1 cellular context compared by ENCODE assay signal in the genomic region with DNA sequence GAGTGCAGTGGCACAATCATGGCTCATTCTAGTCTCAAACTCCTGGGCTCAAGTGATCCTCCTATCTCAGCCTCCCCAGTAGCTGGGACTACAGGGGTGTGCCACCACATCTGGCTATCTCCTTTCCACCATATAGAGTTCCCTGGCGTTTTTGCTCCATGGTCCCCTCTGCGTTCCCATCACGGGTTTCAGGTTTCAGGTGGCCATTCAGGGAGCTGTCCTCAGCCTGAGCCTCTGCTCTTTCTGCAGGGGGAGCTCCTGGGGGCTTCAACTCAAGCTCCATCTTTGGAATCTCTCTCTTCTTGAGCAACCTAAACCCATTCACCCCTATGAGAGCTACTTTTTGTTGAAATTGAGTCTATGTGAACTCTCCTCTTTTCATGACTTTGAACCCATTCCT.
TF ChIP-seq lines count a peak whose summit lies in the region.

No MANE protein-coding gene starts in this region.

TF ChIP-seq in GM23338, 12 proteins besides CTCF, POLR2A, EP300 and RAD21 (continued from another document):
- TF ChIP-seq, protein P1, sequence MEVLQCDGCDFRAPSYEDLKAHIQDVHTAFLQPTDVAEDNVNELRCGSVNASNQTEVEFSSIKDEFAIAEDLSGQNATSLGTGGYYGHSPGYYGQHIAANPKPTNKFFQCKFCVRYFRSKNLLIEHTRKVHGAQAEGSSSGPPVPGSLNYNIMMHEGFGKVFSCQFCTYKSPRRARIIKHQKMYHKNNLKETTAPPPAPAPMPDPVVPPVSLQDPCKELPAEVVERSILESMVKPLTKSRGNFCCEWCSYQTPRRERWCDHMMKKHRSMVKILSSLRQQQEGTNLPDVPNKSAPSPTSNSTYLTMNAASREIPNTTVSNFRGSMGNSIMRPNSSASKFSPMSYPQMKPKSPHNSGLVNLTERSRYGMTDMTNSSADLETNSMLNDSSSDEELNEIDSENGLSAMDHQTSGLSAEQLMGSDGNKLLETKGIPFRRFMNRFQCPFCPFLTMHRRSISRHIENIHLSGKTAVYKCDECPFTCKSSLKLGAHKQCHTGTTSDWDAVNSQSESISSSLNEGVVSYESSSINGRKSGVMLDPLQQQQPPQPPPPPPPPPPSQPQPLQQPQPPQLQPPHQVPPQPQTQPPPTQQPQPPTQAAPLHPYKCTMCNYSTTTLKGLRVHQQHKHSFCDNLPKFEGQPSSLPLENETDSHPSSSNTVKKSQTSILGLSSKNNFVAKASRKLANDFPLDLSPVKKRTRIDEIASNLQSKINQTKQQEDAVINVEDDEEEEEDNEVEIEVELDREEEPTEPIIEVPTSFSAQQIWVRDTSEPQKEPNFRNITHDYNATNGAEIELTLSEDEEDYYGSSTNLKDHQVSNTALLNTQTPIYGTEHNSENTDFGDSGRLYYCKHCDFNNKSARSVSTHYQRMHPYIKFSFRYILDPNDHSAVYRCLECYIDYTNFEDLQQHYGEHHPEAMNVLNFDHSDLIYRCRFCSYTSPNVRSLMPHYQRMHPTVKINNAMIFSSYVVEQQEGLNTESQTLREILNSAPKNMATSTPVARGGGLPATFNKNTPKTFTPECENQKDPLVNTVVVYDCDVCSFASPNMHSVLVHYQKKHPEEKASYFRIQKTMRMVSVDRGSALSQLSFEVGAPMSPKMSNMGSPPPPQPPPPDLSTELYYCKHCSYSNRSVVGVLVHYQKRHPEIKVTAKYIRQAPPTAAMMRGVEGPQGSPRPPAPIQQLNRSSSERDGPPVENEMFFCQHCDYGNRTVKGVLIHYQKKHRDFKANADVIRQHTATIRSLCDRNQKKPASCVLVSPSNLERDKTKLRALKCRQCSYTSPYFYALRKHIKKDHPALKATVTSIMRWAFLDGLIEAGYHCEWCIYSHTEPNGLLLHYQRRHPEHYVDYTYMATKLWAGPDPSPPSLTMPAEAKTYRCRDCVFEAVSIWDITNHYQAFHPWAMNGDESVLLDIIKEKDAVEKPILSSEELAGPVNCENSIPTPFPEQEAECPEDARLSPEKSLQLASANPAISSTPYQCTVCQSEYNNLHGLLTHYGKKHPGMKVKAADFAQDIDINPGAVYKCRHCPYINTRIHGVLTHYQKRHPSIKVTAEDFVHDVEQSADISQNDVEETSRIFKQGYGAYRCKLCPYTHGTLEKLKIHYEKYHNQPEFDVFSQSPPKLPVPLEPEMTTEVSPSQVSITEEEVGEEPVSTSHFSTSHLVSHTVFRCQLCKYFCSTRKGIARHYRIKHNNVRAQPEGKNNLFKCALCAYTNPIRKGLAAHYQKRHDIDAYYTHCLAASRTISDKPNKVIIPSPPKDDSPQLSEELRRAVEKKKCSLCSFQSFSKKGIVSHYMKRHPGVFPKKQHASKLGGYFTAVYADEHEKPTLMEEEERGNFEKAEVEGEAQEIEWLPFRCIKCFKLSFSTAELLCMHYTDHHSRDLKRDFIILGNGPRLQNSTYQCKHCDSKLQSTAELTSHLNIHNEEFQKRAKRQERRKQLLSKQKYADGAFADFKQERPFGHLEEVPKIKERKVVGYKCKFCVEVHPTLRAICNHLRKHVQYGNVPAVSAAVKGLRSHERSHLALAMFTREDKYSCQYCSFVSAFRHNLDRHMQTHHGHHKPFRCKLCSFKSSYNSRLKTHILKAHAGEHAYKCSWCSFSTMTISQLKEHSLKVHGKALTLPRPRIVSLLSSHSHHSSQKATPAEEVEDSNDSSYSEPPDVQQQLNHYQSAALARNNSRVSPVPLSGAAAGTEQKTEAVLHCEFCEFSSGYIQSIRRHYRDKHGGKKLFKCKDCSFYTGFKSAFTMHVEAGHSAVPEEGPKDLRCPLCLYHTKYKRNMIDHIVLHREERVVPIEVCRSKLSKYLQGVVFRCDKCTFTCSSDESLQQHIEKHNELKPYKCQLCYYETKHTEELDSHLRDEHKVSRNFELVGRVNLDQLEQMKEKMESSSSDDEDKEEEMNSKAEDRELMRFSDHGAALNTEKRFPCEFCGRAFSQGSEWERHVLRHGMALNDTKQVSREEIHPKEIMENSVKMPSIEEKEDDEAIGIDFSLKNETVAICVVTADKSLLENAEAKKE (CRISPR knock-in tag; IDR thresholded peaks at IDR 0.05) = no peak
- TF ChIP-seq JUNB (IDR thresholded peaks at IDR 0.05; ENCODE audit: unreplicated experiment) (no peak), EZH2 (IDR thresholded peaks at IDR 0.05; ENCODE audit: low read depth, unreplicated experiment) (no peak)
